In genomic region chr7:117324940-117325339, GRCh38 we compare ENCODE assay signal across 1 cellular context.
TF ChIP-seq lines count a peak whose summit lies in the region.

No MANE protein-coding gene starts in this region.

TF ChIP-seq in IMR-90, 13 proteins besides CTCF, POLR2A, EP300 and RAD21 (continued from another document):
- no peak for TF ChIP-seq CEBPB (IDR thresholded peaks at IDR 0.05; ENCODE audit: low read depth, low read length)
